Comparison of ENCODE assay signal across 1 cellular context in the genomic region with DNA sequence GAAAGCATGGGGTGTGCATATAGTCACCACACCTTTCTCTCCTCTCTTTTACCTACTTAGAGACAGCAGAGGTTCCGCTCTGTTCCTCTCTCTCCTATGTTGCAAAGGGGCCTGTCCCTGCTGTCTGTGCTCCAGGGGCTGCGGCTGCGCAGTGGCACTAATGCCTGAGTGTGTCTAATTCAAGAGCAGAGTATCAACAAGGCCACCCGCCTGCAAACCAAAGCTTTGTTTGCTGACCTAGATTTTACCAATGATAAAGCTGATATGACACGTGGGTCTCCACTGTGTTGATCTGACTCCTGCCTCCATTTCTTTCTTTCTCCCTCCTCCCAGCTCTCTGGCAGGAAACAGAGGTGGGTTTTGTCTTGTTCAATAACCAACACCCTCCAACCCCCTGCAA.
TF ChIP-seq lines count a peak whose summit lies in the region.

No MANE protein-coding gene starts in this region.

TF ChIP-seq in K562, 482 proteins besides CTCF, POLR2A, EP300 and RAD21 (continued from another document):
- TF ChIP-seq ZNF785 (CRISPR knock-in tag; IDR thresholded peaks at IDR 0.05) (no peak), SPI1 (IDR thresholded peaks at IDR 0.05; ENCODE audit: borderline replicate concordance, low read depth, low read length) (no peak), HINFP (tag; conservative IDR thresholded peaks at IDR 0.05; ENCODE audit: low read depth) (no peak), RBFOX2 (IDR thresholded peaks at IDR 0.05; ENCODE audit: low read depth, low read length) (no peak), ZBTB5 (IDR thresholded peaks at IDR 0.05) (no peak), ZNF79 (CRISPR knock-in tag; IDR thresholded peaks at IDR 0.05; ENCODE audit: low read depth) (no peak), RCOR1 (IDR thresholded peaks at IDR 0.05; ENCODE audit: borderline replicate concordance in 1 of 2, low read depth in 2 of 2, low read length in 2 of 2) (peak in 1 of 2 experiments; percentile 47; a peak in 1 of 4 replicates)
- TF ChIP-seq, protein P1, sequence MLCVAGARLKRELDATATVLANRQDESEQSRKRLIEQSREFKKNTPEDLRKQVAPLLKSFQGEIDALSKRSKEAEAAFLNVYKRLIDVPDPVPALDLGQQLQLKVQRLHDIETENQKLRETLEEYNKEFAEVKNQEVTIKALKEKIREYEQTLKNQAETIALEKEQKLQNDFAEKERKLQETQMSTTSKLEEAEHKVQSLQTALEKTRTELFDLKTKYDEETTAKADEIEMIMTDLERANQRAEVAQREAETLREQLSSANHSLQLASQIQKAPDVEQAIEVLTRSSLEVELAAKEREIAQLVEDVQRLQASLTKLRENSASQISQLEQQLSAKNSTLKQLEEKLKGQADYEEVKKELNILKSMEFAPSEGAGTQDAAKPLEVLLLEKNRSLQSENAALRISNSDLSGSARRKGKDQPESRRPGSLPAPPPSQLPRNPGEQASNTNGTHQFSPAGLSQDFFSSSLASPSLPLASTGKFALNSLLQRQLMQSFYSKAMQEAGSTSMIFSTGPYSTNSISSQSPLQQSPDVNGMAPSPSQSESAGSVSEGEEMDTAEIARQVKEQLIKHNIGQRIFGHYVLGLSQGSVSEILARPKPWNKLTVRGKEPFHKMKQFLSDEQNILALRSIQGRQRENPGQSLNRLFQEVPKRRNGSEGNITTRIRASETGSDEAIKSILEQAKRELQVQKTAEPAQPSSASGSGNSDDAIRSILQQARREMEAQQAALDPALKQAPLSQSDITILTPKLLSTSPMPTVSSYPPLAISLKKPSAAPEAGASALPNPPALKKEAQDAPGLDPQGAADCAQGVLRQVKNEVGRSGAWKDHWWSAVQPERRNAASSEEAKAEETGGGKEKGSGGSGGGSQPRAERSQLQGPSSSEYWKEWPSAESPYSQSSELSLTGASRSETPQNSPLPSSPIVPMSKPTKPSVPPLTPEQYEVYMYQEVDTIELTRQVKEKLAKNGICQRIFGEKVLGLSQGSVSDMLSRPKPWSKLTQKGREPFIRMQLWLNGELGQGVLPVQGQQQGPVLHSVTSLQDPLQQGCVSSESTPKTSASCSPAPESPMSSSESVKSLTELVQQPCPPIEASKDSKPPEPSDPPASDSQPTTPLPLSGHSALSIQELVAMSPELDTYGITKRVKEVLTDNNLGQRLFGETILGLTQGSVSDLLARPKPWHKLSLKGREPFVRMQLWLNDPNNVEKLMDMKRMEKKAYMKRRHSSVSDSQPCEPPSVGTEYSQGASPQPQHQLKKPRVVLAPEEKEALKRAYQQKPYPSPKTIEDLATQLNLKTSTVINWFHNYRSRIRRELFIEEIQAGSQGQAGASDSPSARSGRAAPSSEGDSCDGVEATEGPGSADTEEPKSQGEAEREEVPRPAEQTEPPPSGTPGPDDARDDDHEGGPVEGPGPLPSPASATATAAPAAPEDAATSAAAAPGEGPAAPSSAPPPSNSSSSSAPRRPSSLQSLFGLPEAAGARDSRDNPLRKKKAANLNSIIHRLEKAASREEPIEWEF (CRISPR knock-in tag; IDR thresholded peaks at IDR 0.05) = no peak
